8 cellular contexts compared by ENCODE assay signal in genomic region chr12:2563709-2564108, GRCh38.
"Had no signal": no experiment of that assay in that cellular context is flagged by ENCODE, and none has a peak within 500 bp of the region (broad histone marks: within the 10 kb centered on the region; RNA-seq: fewer than 3 reads in every experiment).

No MANE protein-coding gene starts in this region.

- H3K27ac ChIP-seq: GM23248, HL-60 had no signal

- H3K9ac ChIP-seq: GM23248 had no signal

- H3K4me3 ChIP-seq: GM23248 had no signal

- H3K4me3 Mint-ChIP-seq: IgD-negative memory B cell had no signal

- DNase-seq: GM23248, GOT3, H7, HCEC 1CT, KBM-7 had no signal

- ATAC-seq: HepG2 had no signal

- H3K27ac Mint-ChIP-seq: IgD-negative memory B cell had no signal

- H3K9me3 Mint-ChIP-seq: IgD-negative memory B cell had no signal

- H2AFZ ChIP-seq: GM23248 had no signal
